1 cellular context compared by ENCODE assay signal in genomic region chr6:16130932-16131387, GRCh38.
TF ChIP-seq lines count a peak whose summit lies in the region.

No MANE protein-coding gene starts in this region.

TF ChIP-seq in K562, 482 proteins besides CTCF, POLR2A, EP300 and RAD21 (continued from another document and continues in another):
- TF ChIP-seq NR2C2 (CRISPR knock-in tag; IDR thresholded peaks at IDR 0.05): no peak
- peak; percentile 59 for TF ChIP-seq NR2C2 (tag; IDR thresholded peaks at IDR 0.05)
- TF ChIP-seq NR3C1 (CRISPR knock-in tag; IDR thresholded peaks at IDR 0.05): no peak
- no peak for TF ChIP-seq CSDE1 (IDR thresholded peaks at IDR 0.05)
- peak in 1 of 2 experiments; percentile 43; a peak in 1 of 4 replicates for TF ChIP-seq ZMIZ1 (IDR thresholded peaks at IDR 0.05; ENCODE audit: low read depth in 2 of 2, low read length in 2 of 2)
- TF ChIP-seq CXXC5 (CRISPR knock-in tag; IDR thresholded peaks at IDR 0.05): peak; percentile 27; the same call in 1 of the 2 replicates
- TF ChIP-seq NCOA6 (IDR thresholded peaks at IDR 0.05): no peak
- no peak for TF ChIP-seq SRSF3 (IDR thresholded peaks at IDR 0.05; ENCODE audit: insufficient read depth, low read length)
- no peak for TF ChIP-seq ZNF316 (IDR thresholded peaks at IDR 0.05)
- TF ChIP-seq LEF1 (IDR thresholded peaks at IDR 0.05): peak; percentile 62
- TF ChIP-seq CCNT2 (IDR thresholded peaks at IDR 0.05; ENCODE audit: borderline replicate concordance, extremely low read depth, insufficient read length, low read depth, low read length): peak; percentile 36
- peak; percentile 42; the same call in 1 of the 2 replicates for TF ChIP-seq TCF3 (CRISPR knock-in tag; IDR thresholded peaks at IDR 0.05)
- no peak for TF ChIP-seq HMG20A (CRISPR knock-in tag; conservative IDR thresholded peaks at IDR 0.05)
- no peak for TF ChIP-seq TFAP4 (CRISPR knock-in tag; IDR thresholded peaks at IDR 0.05; ENCODE audit: borderline replicate concordance)
- no peak for TF ChIP-seq ZNF511 (CRISPR knock-in tag; IDR thresholded peaks at IDR 0.05)
- TF ChIP-seq BCLAF1 (IDR thresholded peaks at IDR 0.05; ENCODE audit: borderline replicate concordance in 1 of 2, control insufficient read depth in 1 of 2, low read depth in 2 of 2, low read length in 1 of 2): peak in 1 of 2 experiments; percentile 77; a peak in 1 of 4 replicates
- no peak for TF ChIP-seq DNMT1 (IDR thresholded peaks at IDR 0.05)
- no peak for TF ChIP-seq ZNF778 (CRISPR knock-in tag; IDR thresholded peaks at IDR 0.05)
- TF ChIP-seq PRDM10 (IDR thresholded peaks at IDR 0.05; ENCODE audit: partially characterized antibody): peak; percentile 25
- TF ChIP-seq SIX5 (IDR thresholded peaks at IDR 0.05; ENCODE audit: borderline replicate concordance in 1 of 2, insufficient read depth in 1 of 2, low read depth in 1 of 2, low read length in 2 of 2): no peak
- no peak for TF ChIP-seq ZNF583 (CRISPR knock-in tag; IDR thresholded peaks at IDR 0.05)
- no peak for TF ChIP-seq EZH2 (IDR thresholded peaks at IDR 0.05; ENCODE audit: borderline replicate concordance, low read depth, low read length)
- no peak for TF ChIP-seq SMAD1 (IDR thresholded peaks at IDR 0.05; ENCODE audit: low read depth, low read length, partially characterized antibody)
- peak; percentile 56 for TF ChIP-seq ARID1B (IDR thresholded peaks at IDR 0.05)
- TF ChIP-seq ZBTB43 (CRISPR knock-in tag; IDR thresholded peaks at IDR 0.05): no peak
- TF ChIP-seq ZNF212 (CRISPR knock-in tag; IDR thresholded peaks at IDR 0.05): no peak
- TF ChIP-seq ZC3H4 (CRISPR knock-in tag; IDR thresholded peaks at IDR 0.05; ENCODE audit: borderline replicate concordance): no peak
- TF ChIP-seq ZNF354B (CRISPR knock-in tag; IDR thresholded peaks at IDR 0.05): no peak
- TF ChIP-seq MYNN (IDR thresholded peaks at IDR 0.05): no peak
- no peak for TF ChIP-seq MYNN (CRISPR knock-in tag; IDR thresholded peaks at IDR 0.05)
- TF ChIP-seq TAF9B (IDR thresholded peaks at IDR 0.05; ENCODE audit: partially characterized antibody): peak; percentile 13
- no peak for TF ChIP-seq E2F4 (CRISPR knock-in tag; IDR thresholded peaks at IDR 0.05; ENCODE audit: low read depth)
- no peak for TF ChIP-seq ZNF121 (CRISPR knock-in tag; conservative IDR thresholded peaks at IDR 0.05)
- no peak; a peak in 1 of 4 replicates for TF ChIP-seq ARNT (IDR thresholded peaks at IDR 0.05)
- 0 out of 2 replicates have a peak, but pooled peaks have one; percentile 15 for TF ChIP-seq ELF2 (CRISPR knock-in tag; IDR thresholded peaks at IDR 0.05)
- TF ChIP-seq HNRNPK (IDR thresholded peaks at IDR 0.05; ENCODE audit: low read depth, low read length, poor library complexity, severe bottlenecking): no peak
- TF ChIP-seq RNF2 (IDR thresholded peaks at IDR 0.05): peak; percentile 50; the same call in 1 of the 2 replicates
- TF ChIP-seq ZNF280B (CRISPR knock-in tag; IDR thresholded peaks at IDR 0.05): no peak
- peak; percentile 35 for TF ChIP-seq ASH1L (IDR thresholded peaks at IDR 0.05; ENCODE audit: borderline replicate concordance, low read depth, partially characterized antibody)
- TF ChIP-seq ELF4 (CRISPR knock-in tag; IDR thresholded peaks at IDR 0.05): no peak
- no peak for TF ChIP-seq MIER1 (IDR thresholded peaks at IDR 0.05; ENCODE audit: low read depth)
- peak; percentile 33; the same call in 1 of the 2 replicates for TF ChIP-seq ZNF668 (CRISPR knock-in tag; IDR thresholded peaks at IDR 0.05)
- peak; percentile 82 for TF ChIP-seq POLR2H (tag; IDR thresholded peaks at IDR 0.05; ENCODE audit: low read depth)
- no peak for TF ChIP-seq CHAMP1 (IDR thresholded peaks at IDR 0.05)
- peak; percentile 80 for TF ChIP-seq HDAC3 (IDR thresholded peaks at IDR 0.05; ENCODE audit: borderline replicate concordance, partially characterized antibody)
- peak; percentile 57; the same call in 1 of the 2 replicates for TF ChIP-seq ETV5 (CRISPR knock-in tag; IDR thresholded peaks at IDR 0.05; ENCODE audit: low read depth)
- no peak for TF ChIP-seq RB1 (IDR thresholded peaks at IDR 0.05; ENCODE audit: low read depth)
- no peak for TF ChIP-seq PPARD (CRISPR knock-in tag; IDR thresholded peaks at IDR 0.05)
- no peak for TF ChIP-seq ZNF507 (tag; conservative IDR thresholded peaks at IDR 0.05)
- peak; percentile 59; the same call in 1 of the 2 replicates for TF ChIP-seq JUND (IDR thresholded peaks at IDR 0.05; ENCODE audit: borderline replicate concordance, low read depth, low read length)
- peak; percentile 37; the same call in 1 of the 3 replicates for TF ChIP-seq JUND (tag; IDR thresholded peaks at IDR 0.05; ENCODE audit: borderline replicate concordance, low read depth, low read length)
- no peak for TF ChIP-seq CBX8 (IDR thresholded peaks at IDR 0.05; ENCODE audit: borderline replicate concordance, extremely low read depth, low read depth, low read length, poor library complexity, severe bottlenecking)
